Comparison of ENCODE assay signal across 1 cellular context in genomic region chr18:56869189-56869777, GRCh38.
TF ChIP-seq lines count a peak whose summit lies in the region.

No MANE protein-coding gene starts in this region.

TF ChIP-seq in GM23338, 12 proteins besides CTCF, POLR2A, EP300 and RAD21 (continued from another document):
- TF ChIP-seq ZNF462 (CRISPR knock-in tag; IDR thresholded peaks at IDR 0.05) (no peak), EZH2phosphoT487 (IDR thresholded peaks at IDR 0.05; ENCODE audit: unreplicated experiment) (no peak), ZNF114 (CRISPR knock-in tag; IDR thresholded peaks at IDR 0.05) (no peak)
